16 cellular contexts compared by ENCODE assay signal in the genomic region with DNA sequence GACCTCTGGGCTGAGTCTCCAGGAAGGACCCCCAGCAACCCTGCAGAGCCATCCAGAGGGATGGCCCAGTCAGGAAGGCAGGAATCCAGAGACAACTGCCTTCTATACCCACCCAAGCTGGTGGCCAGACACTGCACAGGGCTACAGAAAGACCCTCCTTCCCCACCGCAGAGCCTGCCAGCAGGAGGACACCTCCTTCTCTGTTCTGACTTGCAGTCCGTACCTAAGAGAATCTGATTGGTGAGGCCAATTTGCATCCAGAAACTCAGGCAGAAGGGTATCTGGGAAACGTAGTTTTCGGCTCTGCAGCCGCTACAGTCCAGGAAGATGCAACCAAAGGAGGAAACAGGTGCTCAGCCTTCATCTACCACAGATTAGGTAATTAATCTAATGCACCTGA.
"Had no signal": no experiment of that assay in that cellular context is flagged by ENCODE, and none has a peak within 500 bp of the region (broad histone marks: within the 10 kb centered on the region; RNA-seq: fewer than 3 reads in every experiment).

No MANE protein-coding gene starts in this region.

- H3K4me1 ChIP-seq: body of pancreas, foreskin keratinocyte, pancreas, tibial artery had no signal

- H3K27ac ChIP-seq: body of pancreas, foreskin keratinocyte, pancreas, tibial artery had no signal

- H3K36me3 ChIP-seq: pancreas, tibial artery had no signal

- H3K27me3 ChIP-seq: body of pancreas, foreskin keratinocyte, pancreas, tibial artery had no signal

- DNase-seq: activated B cell treated with CpG ODN at 0.5 μM for 24 hours; activated CD4-positive, alpha-beta T cell treated with anti-CD3 and anti-CD28 coated beads, Interleukin-2, amount 10 ng/mL, durations not matched to agents 7 days and 5 days; activated CD8-positive, alpha-beta memory T cell treated with anti-CD3 and anti-CD28 coated beads, Interleukin-2, amount 50 U/mL, for 48 hours; activated gamma-delta T cell treated with Interleukin-2 at 50 U/mL for 16 hours; amniotic stem cell; body of pancreas; cortex of kidney; effector memory CD4-positive, alpha-beta T cell; foreskin keratinocyte; glutamatergic neuron; hypothalamus; left cardiac atrium; pancreas; stimulated activated CD4-positive, alpha-beta T cell treated with anti-CD3 and anti-CD28 coated beads, Interleukin-2, amount 100 ng/mL, for 48 hours; tibial artery had no signal

- H3K9me3 ChIP-seq: body of pancreas, pancreas, tibial artery had no signal

- H3K4me3 ChIP-seq: body of pancreas, pancreas, tibial artery had no signal

- ATAC-seq: body of pancreas; foreskin keratinocyte; left cardiac atrium; pancreas; stimulated activated memory B cell treated with anti-CD40 and anti-IgM and Interleukin-4, amounts not matched to agents 10 μg/mL and 1 μg/mL and 100 μg/mL, for 72 hours had no signal
